1 cellular context compared by ENCODE assay signal in genomic region chr17:77002103-77003045, GRCh38.
TF ChIP-seq lines count a peak whose summit lies in the region.

No MANE protein-coding gene starts in this region.

TF ChIP-seq in HepG2, 621 proteins besides CTCF, POLR2A, EP300 and RAD21 (continued from another document and continues in another):
- TF ChIP-seq, protein P1, sequence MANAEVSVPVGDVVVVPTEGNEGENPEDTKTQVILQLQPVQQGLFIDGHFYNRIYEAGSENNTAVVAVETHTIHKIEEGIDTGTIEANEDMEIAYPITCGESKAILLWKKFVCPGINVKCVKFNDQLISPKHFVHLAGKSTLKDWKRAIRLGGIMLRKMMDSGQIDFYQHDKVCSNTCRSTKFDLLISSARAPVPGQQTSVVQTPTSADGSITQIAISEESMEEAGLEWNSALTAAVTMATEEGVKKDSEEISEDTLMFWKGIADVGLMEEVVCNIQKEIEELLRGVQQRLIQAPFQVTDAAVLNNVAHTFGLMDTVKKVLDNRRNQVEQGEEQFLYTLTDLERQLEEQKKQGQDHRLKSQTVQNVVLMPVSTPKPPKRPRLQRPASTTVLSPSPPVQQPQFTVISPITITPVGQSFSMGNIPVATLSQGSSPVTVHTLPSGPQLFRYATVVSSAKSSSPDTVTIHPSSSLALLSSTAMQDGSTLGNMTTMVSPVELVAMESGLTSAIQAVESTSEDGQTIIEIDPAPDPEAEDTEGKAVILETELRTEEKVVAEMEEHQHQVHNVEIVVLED (CRISPR knock-in tag; IDR thresholded peaks at IDR 0.05; ENCODE audit: borderline replicate concordance) = peak; percentile 58; the same call in 1 of the 2 replicates
- TF ChIP-seq CBX5 (CRISPR knock-in tag; IDR thresholded peaks at IDR 0.05; ENCODE audit: borderline replicate concordance) (peak; percentile 11; the same call in 1 of the 2 replicates), HDAC2 (CRISPR knock-in tag; IDR thresholded peaks at IDR 0.05) (peak; percentile 88), NCOA5 (CRISPR knock-in tag; IDR thresholded peaks at IDR 0.05) (no peak), EHMT2 (IDR thresholded peaks at IDR 0.05; ENCODE audit: borderline replicate concordance, low read depth, low read length) (peak; percentile 23; the same call in 1 of the 2 replicates), ATF4 (CRISPR knock-in tag; IDR thresholded peaks at IDR 0.05) (peak in 1 of 2 experiments; percentile 75; a peak in 2 of 4 replicates), ZNF205 (CRISPR knock-in tag; IDR thresholded peaks at IDR 0.05) (peak; percentile 61), MAF1 (CRISPR knock-in tag; IDR thresholded peaks at IDR 0.05; ENCODE audit: borderline replicate concordance) (no peak), RFX3 (CRISPR knock-in tag; IDR thresholded peaks at IDR 0.05) (0 out of 2 replicates have a peak, but pooled peaks have one; percentile 15), FOXA1 (IDR thresholded peaks at IDR 0.05) (no peak), FOXA1 (CRISPR knock-in tag; IDR thresholded peaks at IDR 0.05) (peak; percentile 57; the same call in 1 of the 2 replicates), SALL2 (CRISPR knock-in tag; IDR thresholded peaks at IDR 0.05) (peak; percentile 34; the same call in 1 of the 2 replicates), SP5 (CRISPR knock-in tag; IDR thresholded peaks at IDR 0.05; ENCODE audit: borderline replicate concordance, low read depth) (peak; percentile 79), HMG20A (CRISPR knock-in tag; IDR thresholded peaks at IDR 0.05; ENCODE audit: borderline replicate concordance) (peak; percentile 97), ZBTB38 (CRISPR knock-in tag; IDR thresholded peaks at IDR 0.05) (peak; percentile 63; the same call in 1 of the 2 replicates), ZNF230 (CRISPR knock-in tag; IDR thresholded peaks at IDR 0.05) (no peak), PAX8 (CRISPR knock-in tag; IDR thresholded peaks at IDR 0.05; ENCODE audit: borderline replicate concordance) (no peak), FOXA3 (CRISPR knock-in tag; IDR thresholded peaks at IDR 0.05) (peak; percentile 90), REST (IDR thresholded peaks at IDR 0.05; ENCODE audit: borderline replicate concordance in 1 of 2, low read depth in 1 of 2, low read length in 2 of 2) (peak in 1 of 2 experiments; percentile 44; a peak in 1 of 4 replicates), ARHGAP35 (CRISPR knock-in tag; IDR thresholded peaks at IDR 0.05; ENCODE audit: borderline replicate concordance) (no peak), RXRA (CRISPR knock-in tag; IDR thresholded peaks at IDR 0.05) (peak; percentile 86), LCORL (IDR thresholded peaks at IDR 0.05) (peak; percentile 96), LCORL (CRISPR knock-in tag; IDR thresholded peaks at IDR 0.05) (peak; percentile 95), TBL1XR1 (IDR thresholded peaks at IDR 0.05; ENCODE audit: borderline replicate concordance, low read length, partially characterized antibody) (no peak), TBX2 (CRISPR knock-in tag; IDR thresholded peaks at IDR 0.05; ENCODE audit: borderline replicate concordance) (peak; percentile 95), BRD4 (CRISPR knock-in tag; IDR thresholded peaks at IDR 0.05) (no peak; the same call in 1 of the 2 replicates), ZNF792 (CRISPR knock-in tag; IDR thresholded peaks at IDR 0.05) (peak; percentile 74; the same call in 1 of the 2 replicates), GABPB1 (CRISPR knock-in tag; IDR thresholded peaks at IDR 0.05) (peak; percentile 40; the same call in 1 of the 2 replicates), ZNF674 (CRISPR knock-in tag; IDR thresholded peaks at IDR 0.05; ENCODE audit: low read depth) (no peak), ZKSCAN8 (CRISPR knock-in tag; IDR thresholded peaks at IDR 0.05; ENCODE audit: borderline replicate concordance) (peak; percentile 67), PCBP1 (IDR thresholded peaks at IDR 0.05; ENCODE audit: borderline replicate concordance, low read depth, low read length) (no peak), YY1 (IDR thresholded peaks at IDR 0.05; ENCODE audit: insufficient read depth, insufficient replicate concordance, low read depth, low read length) (peak; percentile 34), HOXD1 (CRISPR knock-in tag; IDR thresholded peaks at IDR 0.05) (0 out of 2 replicates have a peak, but pooled peaks have one; percentile 15), ISL2 (CRISPR knock-in tag; IDR thresholded peaks at IDR 0.05) (peak; percentile 59; the same call in 1 of the 2 replicates), KIAA2018 (CRISPR knock-in tag; IDR thresholded peaks at IDR 0.05; ENCODE audit: borderline replicate concordance) (no peak), ZNF572 (CRISPR knock-in tag; IDR thresholded peaks at IDR 0.05) (no peak), ZNF709 (CRISPR knock-in tag; IDR thresholded peaks at IDR 0.05) (no peak), SMARCC2 (IDR thresholded peaks at IDR 0.05) (no peak), CENPT (CRISPR knock-in tag; IDR thresholded peaks at IDR 0.05; ENCODE audit: low read depth) (no peak), FOSL1 (CRISPR knock-in tag; IDR thresholded peaks at IDR 0.05; ENCODE audit: borderline replicate concordance) (peak; percentile 96), MIXL1 (CRISPR knock-in tag; IDR thresholded peaks at IDR 0.05) (peak; percentile 45; the same call in 1 of the 2 replicates)
- TF ChIP-seq, protein P2, sequence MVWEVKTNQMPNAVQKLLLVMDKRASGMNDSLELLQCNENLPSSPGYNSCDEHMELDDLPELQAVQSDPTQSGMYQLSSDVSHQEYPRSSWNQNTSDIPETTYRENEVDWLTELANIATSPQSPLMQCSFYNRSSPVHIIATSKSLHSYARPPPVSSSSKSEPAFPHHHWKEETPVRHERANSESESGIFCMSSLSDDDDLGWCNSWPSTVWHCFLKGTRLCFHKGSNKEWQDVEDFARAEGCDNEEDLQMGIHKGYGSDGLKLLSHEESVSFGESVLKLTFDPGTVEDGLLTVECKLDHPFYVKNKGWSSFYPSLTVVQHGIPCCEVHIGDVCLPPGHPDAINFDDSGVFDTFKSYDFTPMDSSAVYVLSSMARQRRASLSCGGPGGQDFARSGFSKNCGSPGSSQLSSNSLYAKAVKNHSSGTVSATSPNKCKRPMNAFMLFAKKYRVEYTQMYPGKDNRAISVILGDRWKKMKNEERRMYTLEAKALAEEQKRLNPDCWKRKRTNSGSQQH (CRISPR knock-in tag; IDR thresholded peaks at IDR 0.05; ENCODE audit: low read depth) = peak; percentile 95
- TF ChIP-seq, protein P3, sequence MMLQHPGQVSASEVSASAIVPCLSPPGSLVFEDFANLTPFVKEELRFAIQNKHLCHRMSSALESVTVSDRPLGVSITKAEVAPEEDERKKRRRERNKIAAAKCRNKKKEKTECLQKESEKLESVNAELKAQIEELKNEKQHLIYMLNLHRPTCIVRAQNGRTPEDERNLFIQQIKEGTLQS (CRISPR knock-in tag; IDR thresholded peaks at IDR 0.05) = peak; percentile 97
- TF ChIP-seq, protein P4, sequence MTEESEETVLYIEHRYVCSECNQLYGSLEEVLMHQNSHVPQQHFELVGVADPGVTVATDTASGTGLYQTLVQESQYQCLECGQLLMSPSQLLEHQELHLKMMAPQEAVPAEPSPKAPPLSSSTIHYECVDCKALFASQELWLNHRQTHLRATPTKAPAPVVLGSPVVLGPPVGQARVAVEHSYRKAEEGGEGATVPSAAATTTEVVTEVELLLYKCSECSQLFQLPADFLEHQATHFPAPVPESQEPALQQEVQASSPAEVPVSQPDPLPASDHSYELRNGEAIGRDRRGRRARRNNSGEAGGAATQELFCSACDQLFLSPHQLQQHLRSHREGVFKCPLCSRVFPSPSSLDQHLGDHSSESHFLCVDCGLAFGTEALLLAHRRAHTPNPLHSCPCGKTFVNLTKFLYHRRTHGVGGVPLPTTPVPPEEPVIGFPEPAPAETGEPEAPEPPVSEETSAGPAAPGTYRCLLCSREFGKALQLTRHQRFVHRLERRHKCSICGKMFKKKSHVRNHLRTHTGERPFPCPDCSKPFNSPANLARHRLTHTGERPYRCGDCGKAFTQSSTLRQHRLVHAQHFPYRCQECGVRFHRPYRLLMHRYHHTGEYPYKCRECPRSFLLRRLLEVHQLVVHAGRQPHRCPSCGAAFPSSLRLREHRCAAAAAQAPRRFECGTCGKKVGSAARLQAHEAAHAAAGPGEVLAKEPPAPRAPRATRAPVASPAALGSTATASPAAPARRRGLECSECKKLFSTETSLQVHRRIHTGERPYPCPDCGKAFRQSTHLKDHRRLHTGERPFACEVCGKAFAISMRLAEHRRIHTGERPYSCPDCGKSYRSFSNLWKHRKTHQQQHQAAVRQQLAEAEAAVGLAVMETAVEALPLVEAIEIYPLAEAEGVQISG (CRISPR knock-in tag; IDR thresholded peaks at IDR 0.05) = peak; percentile 50; the same call in 1 of the 2 replicates
- TF ChIP-seq, protein P5, sequence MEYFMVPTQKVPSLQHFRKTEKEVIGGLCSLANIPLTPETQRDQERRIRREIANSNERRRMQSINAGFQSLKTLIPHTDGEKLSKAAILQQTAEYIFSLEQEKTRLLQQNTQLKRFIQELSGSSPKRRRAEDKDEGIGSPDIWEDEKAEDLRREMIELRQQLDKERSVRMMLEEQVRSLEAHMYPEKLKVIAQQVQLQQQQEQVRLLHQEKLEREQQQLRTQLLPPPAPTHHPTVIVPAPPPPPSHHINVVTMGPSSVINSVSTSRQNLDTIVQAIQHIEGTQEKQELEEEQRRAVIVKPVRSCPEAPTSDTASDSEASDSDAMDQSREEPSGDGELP (IDR thresholded peaks at IDR 0.05; ENCODE audit: borderline replicate concordance, low read depth) = peak; percentile 75; the same call in 1 of the 2 replicates
